12 cellular contexts compared by ENCODE assay signal in the genomic region with DNA sequence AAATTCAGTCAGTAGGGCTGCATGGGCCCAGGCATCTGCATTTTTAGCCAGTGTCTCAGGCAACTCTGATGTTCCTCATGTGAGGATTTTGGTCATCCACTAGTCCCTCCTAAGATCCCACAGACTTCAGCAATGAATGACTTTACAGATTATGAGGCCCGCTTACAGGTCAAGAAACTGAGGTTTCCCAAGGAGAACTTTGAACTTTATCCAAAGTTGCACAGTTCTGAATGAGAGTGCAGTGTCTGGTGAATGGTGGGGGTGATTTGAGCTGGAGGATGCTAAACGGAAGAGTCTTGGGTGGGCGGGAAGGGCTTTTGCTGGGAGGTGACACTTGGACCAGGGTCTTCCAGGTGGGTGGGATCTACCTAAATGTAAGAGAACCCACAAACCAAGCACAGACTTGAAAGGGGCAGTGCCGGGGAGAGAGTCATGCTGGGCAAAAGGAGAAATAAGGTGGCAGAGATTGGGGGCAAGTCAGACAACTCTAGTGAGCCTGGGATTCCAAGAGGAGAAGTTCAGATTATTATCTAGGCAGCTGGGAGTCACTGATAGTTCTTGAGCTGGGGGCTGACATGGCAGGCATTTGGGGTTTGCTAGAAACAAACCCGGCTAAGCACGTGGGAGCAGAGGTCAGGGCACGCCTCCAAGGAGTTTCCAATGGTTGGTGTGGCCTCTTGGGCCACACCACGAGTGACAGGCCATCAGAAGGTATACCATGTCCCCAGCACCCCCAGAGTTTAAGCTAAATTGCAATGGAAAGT. TPM values are rescaled to one million over a fixed set of nuclear protein-coding genes. Genes with fewer than 3 reads are reported as not detected.
DNase-seq lines count a peak whose midpoint lies in the region; ATAC-seq and TF ChIP-seq lines count a peak whose summit lies in the region.
"Had no signal": no experiment of that assay in that cellular context is flagged by ENCODE, and none has a peak within 500 bp of the region (broad histone marks: within the 10 kb centered on the region; RNA-seq: fewer than 3 reads in every experiment).

No MANE protein-coding gene starts in this region.

- H3K27me3 ChIP-seq in liver (ENCODE audit: control insufficient read depth in 4 of 4, insufficient read depth in 4 of 4, low read length in 3 of 4) (no peaks in the 10 kb centered on the region), subcutaneous abdominal adipose tissue (ENCODE audit: control insufficient read depth in 5 of 5, insufficient read depth in 4 of 5, low read length in 5 of 5) (no peaks in the 10 kb centered on the region)

- peak overlapping the region; percentile 98 for H3K27ac Mint-ChIP-seq in activated naive CD4-positive, alpha-beta T cell treated with anti-CD3 and anti-CD28 coated beads, Interleukin-2, amount 50 U/mL, for 24 hours
- H3K27ac Mint-ChIP-seq in WTC11 = peak overlapping the region; percentile 43

- H3K9ac ChIP-seq in liver (ENCODE audit: low read depth in 1 of 2, low read length in 2 of 2) = no peak overlapping the region
- no peak overlapping the region for H3K9ac ChIP-seq in subcutaneous abdominal adipose tissue (ENCODE audit: low read length in 5 of 5)

- TF ChIP-seq RAD21 in liver (IDR thresholded peaks at IDR 0.05) = no peak

- POLR2A ChIA-PET in WTC11 (lab: Charles Lee) = interaction anchor here (0.8 kb wide), 1 partner anchor 18 kb away, joined by 3 read pairs; no protein-coding TSS in a partner anchor

- H3K27me3 Mint-ChIP-seq in activated naive CD4-positive, alpha-beta T cell treated with anti-CD3 and anti-CD28 coated beads, Interleukin-2, amount 50 U/mL, for 24 hours = no peaks in the 10 kb centered on the region
- no peaks in the 10 kb centered on the region for H3K27me3 Mint-ChIP-seq in WTC11 (ENCODE audit: low read depth)

- peaks cover 0 to 19% (median 5%) of the 10 kb centered on the region in 4 donors for H3K4me1 ChIP-seq in liver (ENCODE audit: control insufficient read depth in 4 of 4, insufficient read depth in 4 of 4, low read length in 3 of 4)
- peaks cover 7 to 79% (median 61%) of the 10 kb centered on the region in 5 donors for H3K4me1 ChIP-seq in subcutaneous abdominal adipose tissue (ENCODE audit: control insufficient read depth in 5 of 5, insufficient read depth in 5 of 5, low read length in 5 of 5)

- 88% methylated on average over 8 of the region's 8 CpGs for WGBS in liver

- H3K36me3 ChIP-seq in liver (ENCODE audit: control insufficient read depth in 4 of 4, insufficient read depth in 3 of 4, low read depth in 1 of 4, low read length in 3 of 4) (no peaks in the 10 kb centered on the region), subcutaneous abdominal adipose tissue (ENCODE audit: control insufficient read depth in 5 of 5, insufficient read depth in 5 of 5, low read length in 5 of 5) (no peaks in the 10 kb centered on the region)

- H3K36me3 Mint-ChIP-seq in activated naive CD4-positive, alpha-beta T cell treated with anti-CD3 and anti-CD28 coated beads, Interleukin-2, amount 50 U/mL, for 24 hours = peaks cover 2% of the 10 kb centered on the region
- H3K36me3 Mint-ChIP-seq in WTC11 = no peaks in the 10 kb centered on the region

- no peak for DNase-seq in activated naive CD4-positive, alpha-beta T cell treated with Interleukin-2 at 50 U/mL for 16 hours
- DNase-seq in WTC11 (ENCODE audit: low spot score) = no peak
- DNase-seq in iPS-NIHi11 (ENCODE audit: low spot score) = no peak
- no peak for DNase-seq in activated effector memory CD4-positive, alpha-beta T cell treated with Interleukin-2 at 50 U/mL for 16 hours
- DNase-seq: KBM-7; kidney glomerular epithelial cell; NCI-H187 treated with DMSO at 0.1 percent for 48 hours; NK-92 treated with Interleukin-12 subunit alpha and Interleukin-12 subunit beta, amount 100 ng/mL, for 24 hours had no signal

- no peaks in the 10 kb centered on the region for H3K9me3 Mint-ChIP-seq in activated naive CD4-positive, alpha-beta T cell treated with anti-CD3 and anti-CD28 coated beads, Interleukin-2, amount 50 U/mL, for 24 hours
- no peaks in the 10 kb centered on the region for H3K9me3 Mint-ChIP-seq in WTC11

- CTCF ChIA-PET in WTC11 (lab: Charles Lee) = no interaction called here

- H3K9me3 ChIP-seq in liver (ENCODE audit: control insufficient read depth in 4 of 4, low read length in 3 of 4) (no peaks in the 10 kb centered on the region), subcutaneous abdominal adipose tissue (ENCODE audit: control insufficient read depth in 5 of 5, low read length in 5 of 5) (no peaks in the 10 kb centered on the region)

- no peak for ATAC-seq in WTC11
- no peak for ATAC-seq in GM18520 (IDR thresholded peaks at IDR 0.05; ENCODE audit: unreplicated experiment)

- H3K4me1 Mint-ChIP-seq in activated naive CD4-positive, alpha-beta T cell treated with anti-CD3 and anti-CD28 coated beads, Interleukin-2, amount 50 U/mL, for 24 hours = peaks cover 95% of the 10 kb centered on the region
- H3K4me1 Mint-ChIP-seq in WTC11 = peaks cover 54% of the 10 kb centered on the region

- H3K27ac ChIP-seq in liver (ENCODE audit: low read depth in 1 of 2, low read length in 2 of 2) (no peak overlapping the region), subcutaneous abdominal adipose tissue (ENCODE audit: low read depth, low read length) (peak overlapping the region; percentile 72)

- H3K4me3 Mint-ChIP-seq in activated naive CD4-positive, alpha-beta T cell treated with anti-CD3 and anti-CD28 coated beads, Interleukin-2, amount 50 U/mL, for 24 hours = peak overlapping the region; percentile 49
- H3K4me3 Mint-ChIP-seq in WTC11 = no peak overlapping the region

- TF ChIP-seq CTCF in WTC11 (IDR thresholded peaks at IDR 0.05) (no peak), liver (IDR thresholded peaks at IDR 0.05; ENCODE audit: low read depth, low read length, missing input control) (no peak)

- H3K4me3 ChIP-seq in liver (ENCODE audit: low read depth in 1 of 3, low read length in 3 of 3) = no peak overlapping the region
- no peak overlapping the region for H3K4me3 ChIP-seq in subcutaneous abdominal adipose tissue (ENCODE audit: low read depth in 1 of 5, low read length in 5 of 5)

TF ChIP-seq in WTC11, 78 proteins besides CTCF, POLR2A, EP300 and RAD21 (continues in another document):
- TF ChIP-seq IRF1 (CRISPR knock-in tag; IDR thresholded peaks at IDR 0.05) = no peak
- no peak for TF ChIP-seq FOXJ3 (CRISPR knock-in tag; IDR thresholded peaks at IDR 0.05; ENCODE audit: borderline replicate concordance)
- no peak for TF ChIP-seq ZNF121 (CRISPR knock-in tag; IDR thresholded peaks at IDR 0.05)

TF ChIP-seq in liver, 16 proteins besides CTCF, POLR2A, EP300 and RAD21:
- TF ChIP-seq HNF4G (IDR thresholded peaks at IDR 0.05) (no peak), NR2F2 (IDR thresholded peaks at IDR 0.05) (no peak), HNF4A (conservative IDR thresholded peaks at IDR 0.05) (peak; percentile 62 to 69), ZBTB33 (IDR thresholded peaks at IDR 0.05) (no peak)

RNA-seq across cellular contexts. Expression of gene SLC6A6, which starts 27.5 kb away (rescaled TPM):
- total RNA-seq in WTC11 (2021) (144 to 211 TPM (median 147 TPM) in 3 replicates), liver (1 to 10 TPM; 4.7 to 7.2 TPM)
- polyA plus RNA-seq in liver = 1 to 10 TPM in 1 of 2 donors, under 1 TPM in 1; 0.92 to 1.1 TPM

Comparison
In these comparisons a context has a peak if more than half of its experiments do, and no peak if none do; other contexts are left out.
1. RNA of gene SLC6A6, which starts 27.5 kb away (total RNA-seq): 144 to 211 TPM in WTC11; 4.7 to 7.2 TPM in liver; every median in the first group is over 10 times any median in the second.